Comparison of ENCODE assay signal across 20 cellular contexts in the genomic region with DNA sequence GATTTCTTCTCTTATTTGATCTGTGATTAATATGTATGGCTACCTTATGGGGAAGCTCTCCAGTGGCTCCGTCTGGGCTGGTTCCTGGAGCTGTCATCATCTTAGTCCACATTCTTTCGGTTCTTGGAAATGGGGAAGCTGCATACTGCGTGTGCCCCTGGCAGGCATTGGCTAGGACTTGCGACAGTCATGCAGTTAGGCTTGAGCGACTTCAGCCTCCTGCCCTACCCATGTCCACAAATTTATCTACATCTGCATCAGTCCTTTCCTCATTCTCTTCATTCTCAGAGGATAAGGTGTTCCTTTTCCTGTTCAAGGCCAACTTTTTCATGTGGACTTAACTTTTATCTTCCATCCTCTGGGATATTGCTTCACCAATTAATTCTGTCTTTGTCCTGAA.
DNase-seq lines count a peak whose midpoint lies in the region; ATAC-seq, FAIRE-seq and TF ChIP-seq lines count a peak whose summit lies in the region.
"Had no signal": no experiment of that assay in that cellular context is flagged by ENCODE, and none has a peak within 500 bp of the region (broad histone marks: within the 10 kb centered on the region; RNA-seq: fewer than 3 reads in every experiment).

No MANE protein-coding gene starts in this region.

- no peak overlapping the region for H2BK5ac ChIP-seq in H1 (ENCODE audit: low read depth, low read length)

- no peak overlapping the region for H4K91ac ChIP-seq in H1 (replicated peaks; ENCODE audit: insufficient read length, low read length)

- no peak overlapping the region for H2BK15ac ChIP-seq in H1 (ENCODE audit: low read length)

- no peak overlapping the region for H3K4me3 ChIP-seq in H1 (ENCODE audit: extremely low read depth in 1 of 4, insufficient read depth in 2 of 4, low read depth in 3 of 4, low read length in 4 of 4)
- no peak overlapping the region for H3K4me3 ChIP-seq in mucosa of descending colon
- H3K4me3 ChIP-seq: ascending aorta, coronary artery had no signal

- H3K9me3 ChIP-seq in H1 (ENCODE audit: insufficient read depth in 2 of 2, low read depth in 1 of 2, low read length in 1 of 2), result no peaks in the 10 kb centered on the region
- H3K9me3 ChIP-seq in mucosa of descending colon, result no peaks in the 10 kb centered on the region
- H3K9me3 ChIP-seq: ascending aorta had no signal

- H2BK20ac ChIP-seq in H1 (ENCODE audit: low read length), result no peak overlapping the region

- no peak overlapping the region for H3K23ac ChIP-seq in H1 (ENCODE audit: insufficient read length)

- H2BK120ac ChIP-seq in H1 (replicated peaks; ENCODE audit: low read depth, low read length), result peak overlapping the region; percentile 55

- H2AFZ ChIP-seq in H1 (ENCODE audit: low read length), result no peak overlapping the region

- TF ChIP-seq CTCF in H1 (IDR thresholded peaks at IDR 0.05; ENCODE audit: control extremely low read depth in 1 of 3, insufficient read depth in 1 of 3, low read depth in 1 of 3, low read length in 3 of 3) (no peak), mucosa of descending colon (IDR thresholded peaks at IDR 0.05) (no peak)

- TF ChIP-seq POLR2A in H1 (IDR thresholded peaks at IDR 0.05; ENCODE audit: control extremely low read depth in 1 of 2, low read depth in 2 of 2, low read length in 2 of 2), result no peak

- no peak overlapping the region for H3K27ac ChIP-seq in H1 (ENCODE audit: low read depth, low read length)
- H3K27ac ChIP-seq: ascending aorta, coronary artery, VCaP had no signal

- intact Hi-C loops in mucosa of descending colon (cut with DNase I, micrococcal nuclease), result no loop called here

- TF ChIP-seq RAD21 in H1 (IDR thresholded peaks at IDR 0.05 in 1 of 2, conservative IDR thresholded peaks at IDR 0.05 in 1 of 2; ENCODE audit: low read depth in 2 of 2, low read length in 2 of 2), result no peak

- no peak overlapping the region for H3K4me2 ChIP-seq in H1 (ENCODE audit: insufficient read depth in 1 of 2, low read depth in 2 of 2, low read length in 2 of 2)

- ATAC-seq in mucosa of descending colon, result peak; percentile 80
- ATAC-seq in HG03045 (IDR thresholded peaks at IDR 0.05; ENCODE audit: unreplicated experiment), result no peak
- ATAC-seq in HG02759 (IDR thresholded peaks at IDR 0.05; ENCODE audit: unreplicated experiment), result no peak
- ATAC-seq: naive thymus-derived CD8-positive, alpha-beta T cell had no signal

- DNase-seq in AML-193 (lab: John Stamatoyannopoulos, UW) (peak; percentile 65 to 79), MV-4-11 (lab: John Stamatoyannopoulos, UW) (peak; percentile 87), H1 (ENCODE audit: low read depth in 1 of 2, low spot score in 2 of 2) (no peak), mucosa of descending colon (no peak), DMS153 (lab: John Stamatoyannopoulos, UW) (no peak), foreskin melanocyte (no peak)
- DNase-seq: activated gamma-delta T cell treated with Interleukin-2 at 50 U/mL for 16 hours; erythroblast; HFFc6; naive thymus-derived CD8-positive, alpha-beta T cell; NK-92 treated with Interleukin-12 subunit alpha and Interleukin-12 subunit beta, amount 100 ng/mL, for 24 hours; retina; stimulated activated CD4-positive, alpha-beta T cell treated with anti-CD3 and anti-CD28 coated beads, Interleukin-1b, Interleukin-23, amount 100 ng/mL, for 48 hours had no signal

- no peak overlapping the region for H3K9ac ChIP-seq in H1 (replicated peaks in 1 of 4; ENCODE audit: extremely low read depth in 1 of 4, low read depth in 3 of 4, low read length in 3 of 4)

- POLR2A ChIA-PET in H1 (lab: Charles Lee; ENCODE audit: partially characterized antibody), result no interaction called here

- no peaks in the 10 kb centered on the region for H3K23me2 ChIP-seq in H1 (ENCODE audit: low read depth, low read length)

- H3K36me3 ChIP-seq in H1 (ENCODE audit: control insufficient read depth in 2 of 4, insufficient read depth in 4 of 4, low read length in 3 of 4) (no peaks in the 10 kb centered on the region), mucosa of descending colon (ENCODE audit: low read depth) (no peaks in the 10 kb centered on the region)
- H3K36me3 ChIP-seq: ascending aorta had no signal

- no peak overlapping the region for H2BK12ac ChIP-seq in H1 (ENCODE audit: low read depth, low read length)

- CTCF ChIA-PET in H1 (lab: Charles Lee; ENCODE audit: partially characterized antibody), result no interaction called here

- peaks cover 0 to 2% of the 10 kb centered on the region in 2 experiments for H4K20me1 ChIP-seq in H1 (replicated peaks in 1 of 2; ENCODE audit: control insufficient read depth in 1 of 2, insufficient read depth in 2 of 2, low read length in 2 of 2)

- no peak overlapping the region for H4K5ac ChIP-seq in H1 (ENCODE audit: insufficient read length, low read depth, low read length)

- no peak overlapping the region for H3K4ac ChIP-seq in H1 (replicated peaks; ENCODE audit: insufficient read length, low read depth, low read length)

- no peak for FAIRE-seq in H1 (lab: Jason Lieb, UNC)
- FAIRE-seq: GM19239, islet of Langerhans had no signal

- H3K79me1 ChIP-seq in H1 (ENCODE audit: low read depth, low read length), result no peaks in the 10 kb centered on the region

- WGBS in H1 (ENCODE audit: extremely low coverage in 1 of 2, insufficient coverage in 1 of 2, insufficient read length in 1 of 2, insufficient replicate concordance in 2 of 2, low coverage in 1 of 2, low lambda C conversion rate in 2 of 2, missing lambda C conversion rate in 1 of 2), 2 experiments, result 76% methylated on average over 5 of the region's 5 CpGs; no CpG with 5 or more reads in 1 of the 2 experiments

- H2AK5ac ChIP-seq in H1 (ENCODE audit: low read depth, low read length), result no peak overlapping the region

- TF ChIP-seq EP300 in H1 (IDR thresholded peaks at IDR 0.05; ENCODE audit: borderline replicate concordance in 1 of 2, low read depth in 2 of 2, low read length in 2 of 2), result no peak

- no peaks in the 10 kb centered on the region for H3K4me1 ChIP-seq in H1 (replicated peaks in 1 of 4; ENCODE audit: control insufficient read depth in 3 of 4, insufficient read depth in 4 of 4, low read length in 3 of 4)
- peaks cover 13% of the 10 kb centered on the region for H3K4me1 ChIP-seq in mucosa of descending colon (ENCODE audit: low read depth)
- H3K4me1 ChIP-seq: ascending aorta had no signal

- no peaks in the 10 kb centered on the region for H3K27me3 ChIP-seq in H1 (replicated peaks in 1 of 4; ENCODE audit: control insufficient read depth in 3 of 4, extremely low read depth in 1 of 4, insufficient read depth in 3 of 4, low read length in 3 of 4)
- H3K27me3 ChIP-seq: ascending aorta had no signal

- H3K79me2 ChIP-seq in H1 (ENCODE audit: control insufficient read depth in 1 of 2, insufficient read depth in 2 of 2, low read length in 2 of 2), result no peaks in the 10 kb centered on the region

- H3K56ac ChIP-seq in H1 (replicated peaks; ENCODE audit: insufficient read length, low read depth, low read length), result no peak overlapping the region

- no peak overlapping the region for H3K18ac ChIP-seq in H1 (ENCODE audit: extremely low read depth, low read length)

- no peak overlapping the region for H3K14ac ChIP-seq in H1 (ENCODE audit: insufficient read length)

- no peak overlapping the region for H4K8ac ChIP-seq in H1 (ENCODE audit: extremely low read depth, insufficient read depth, low read length)

TF ChIP-seq in H1, 55 proteins besides CTCF, POLR2A, EP300 and RAD21:
- no peak for TF ChIP-seq MAFK (IDR thresholded peaks at IDR 0.05; ENCODE audit: low read depth, low read length)
- no peak for TF ChIP-seq POU5F1 (IDR thresholded peaks at IDR 0.05; ENCODE audit: low read depth, low read length)
- no peak for TF ChIP-seq KDM5A (IDR thresholded peaks at IDR 0.05; ENCODE audit: low read length)
- no peak for TF ChIP-seq TCF12 (IDR thresholded peaks at IDR 0.05; ENCODE audit: low read depth, low read length)
- no peak for TF ChIP-seq EZH2 (IDR thresholded peaks at IDR 0.05; ENCODE audit: low read depth, low read length, severe bottlenecking)

Comparison
In these comparisons a context has a peak if more than half of its experiments do, and no peak if none do; other contexts are left out.
1. DNase-seq: peak in AML-193 (2 of 2) and MV-4-11 (single experiment); none in H1 (0 of 2), mucosa of descending colon (0 of 3), DMS153 (single experiment) and foreskin melanocyte (single experiment).